In the genomic region with DNA sequence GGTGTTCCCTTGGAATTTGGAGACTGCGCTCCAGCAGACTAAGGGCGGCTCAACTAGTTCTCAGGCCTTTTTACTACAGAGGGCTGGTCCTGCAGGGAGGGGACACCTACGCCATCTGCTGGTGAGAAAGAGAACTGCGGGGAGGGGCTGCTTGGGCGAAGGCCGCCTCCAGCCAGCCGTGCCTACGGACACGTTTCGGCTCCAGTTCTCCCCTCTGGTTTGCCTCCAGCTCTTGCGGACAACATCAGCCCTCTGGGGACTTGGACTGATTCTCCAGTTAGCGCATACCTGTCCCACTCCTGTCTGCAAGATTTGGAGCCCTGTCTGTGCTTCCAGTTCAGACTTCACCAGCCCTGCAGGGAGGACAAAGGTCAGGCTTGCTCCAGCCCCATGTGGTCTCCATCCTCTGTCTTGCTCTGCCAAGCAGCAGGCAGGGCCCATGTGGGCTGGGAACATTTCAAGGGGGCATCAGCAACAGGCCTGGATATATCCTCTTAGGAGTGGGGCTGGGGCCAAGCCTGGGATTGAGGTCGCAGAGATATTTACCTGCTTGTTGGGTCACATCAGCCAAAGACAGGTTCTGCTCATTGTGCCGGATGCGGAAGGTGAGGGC, we compare ENCODE assay signal across 9 cellular contexts. TPM values are rescaled to one million over a fixed set of nuclear protein-coding genes. Genes with fewer than 3 reads are reported as not detected.
DNase-seq lines count a peak whose midpoint lies in the region; ATAC-seq and TF ChIP-seq lines count a peak whose summit lies in the region.
"Had no signal": no experiment of that assay in that cellular context is flagged by ENCODE, and none has a peak within 500 bp of the region (broad histone marks: within the 10 kb centered on the region; RNA-seq: fewer than 3 reads in every experiment).

No MANE protein-coding gene starts in this region.

- CTCF ChIA-PET in CD4-positive, alpha-beta T cell (lab: Charles Lee), result interaction anchor here (0.9 to 1.4 kb wide), 5 partner anchors 19 to 144 kb away, joined by 3 to 5 read pairs (median 3); partner anchors contain the start of genes ANKZF1, ATG9A and DNAJB2

- no peaks in the 10 kb centered on the region for H3K79me2 ChIP-seq in Karpas-422 (ENCODE audit: low read length)

- H3K27me3 Mint-ChIP-seq in CD4-positive, alpha-beta T cell, result peaks cover 38% of the 10 kb centered on the region

- TF ChIP-seq CTCF in CD4-positive, alpha-beta T cell (IDR thresholded peaks at IDR 0.05), result peak; percentile 100
- TF ChIP-seq CTCF in GM20000 (IDR thresholded peaks at IDR 0.05; ENCODE audit: extremely low read depth, missing control alignments), result peak; percentile 94
- peak; percentile 99 for TF ChIP-seq CTCF in fibroblast of the aortic adventitia (IDR thresholded peaks at IDR 0.05; ENCODE audit: insufficient read depth, low read length)

- intact Hi-C loops in CD4-positive, alpha-beta T cell (cut with DNase I, micrococcal nuclease), result loop anchor here (1.0 to 10.0 kb wide), 8 partner anchors 22 to 246 kb away; partner anchors contain the start of genes NHEJ1 (in 2 of the 2), CHPF (in 1 of the 2), CNPPD1 (in 1 of the 2) and DNPEP (in 1 of the 2)

- H3K27ac ChIP-seq in CD4-positive, alpha-beta T cell (ENCODE audit: low read depth, low read length), result no peak overlapping the region
- H3K27ac ChIP-seq in Karpas-422 (ENCODE audit: low read length), result no peak overlapping the region
- H3K27ac ChIP-seq in substantia nigra (ENCODE audit: low read depth, low read length, poor library complexity, severe bottlenecking), result no peak overlapping the region

- H3K27me3 ChIP-seq in CD4-positive, alpha-beta T cell (ENCODE audit: control insufficient read depth, insufficient read depth, low read length), result peaks cover 7% of the 10 kb centered on the region
- H3K27me3 ChIP-seq in Karpas-422 (ENCODE audit: low read length) (0 out of 2 replicates have a peak, but pooled peaks cover 4% of the 10 kb centered on the region), neuron (ENCODE audit: insufficient read depth, low read length) (peaks cover 17% of the 10 kb centered on the region)

- H3K9me3 Mint-ChIP-seq in CD4-positive, alpha-beta T cell, result no peaks in the 10 kb centered on the region
- H3K9me3 Mint-ChIP-seq: IgD-negative memory B cell had no signal

- H3K4me2 ChIP-seq in Karpas-422 (ENCODE audit: low read depth, low read length, poor library complexity, severe bottlenecking), result no peak overlapping the region

- peak overlapping the region; percentile 36 for H3K9ac ChIP-seq in Karpas-422 (ENCODE audit: low read length)

- ATAC-seq in CD4-positive, alpha-beta T cell (ENCODE audit: poor library complexity), result peak; percentile 58

- H3K4me1 Mint-ChIP-seq in CD4-positive, alpha-beta T cell (ENCODE audit: low read depth), result peaks cover 32% of the 10 kb centered on the region

- H3K4me1 ChIP-seq in Karpas-422 (ENCODE audit: low read length), result peaks cover 16% of the 10 kb centered on the region
- peaks cover 37% of the 10 kb centered on the region for H3K4me1 ChIP-seq in neuron (ENCODE audit: insufficient read depth, low read length)

- POLR2A ChIA-PET in CD4-positive, alpha-beta T cell (lab: Charles Lee), result interaction anchor here (1.0 to 1.4 kb wide), 3 partner anchors 20 to 139 kb away, joined by 3 to 5 read pairs (median 3); partner anchors contain the start of genes CNPPD1 and DNAJB2

- H3K36me3 Mint-ChIP-seq in CD4-positive, alpha-beta T cell (ENCODE audit: low read depth), result no peaks in the 10 kb centered on the region
- H3K36me3 Mint-ChIP-seq: IgD-negative memory B cell had no signal

- H3K4me3 ChIP-seq in Karpas-422 (ENCODE audit: low read length), result no peak overlapping the region
- no peak overlapping the region for H3K4me3 ChIP-seq in fibroblast of the aortic adventitia (ENCODE audit: low read depth, low read length)
- H3K4me3 ChIP-seq in neuron (ENCODE audit: low read length), result no peak overlapping the region

- H4K20me1 ChIP-seq in Karpas-422 (ENCODE audit: insufficient read depth, low read depth, low read length), result no peaks in the 10 kb centered on the region

- H2AFZ ChIP-seq in Karpas-422 (ENCODE audit: low read length) (peak overlapping the region; percentile 60; the same call in 1 of the 2 replicates), neuron (ENCODE audit: low read depth, low read length) (peak overlapping the region; percentile 7)

- H3K27ac Mint-ChIP-seq in CD4-positive, alpha-beta T cell, result no peak overlapping the region

- peak overlapping the region; percentile 25 for H3K4me3 Mint-ChIP-seq in CD4-positive, alpha-beta T cell
- H3K4me3 Mint-ChIP-seq: IgD-negative memory B cell had no signal

- no peaks in the 10 kb centered on the region for H3K9me3 ChIP-seq in CD4-positive, alpha-beta T cell (ENCODE audit: control insufficient read depth, low read length)
- no peaks in the 10 kb centered on the region for H3K9me3 ChIP-seq in Karpas-422 (ENCODE audit: low read length)
- H3K9me3 ChIP-seq in neuron (ENCODE audit: low read length), result no peaks in the 10 kb centered on the region

- DNase-seq in CD4-positive, alpha-beta T cell, result peak; percentile 78 to 90 (median 85)
- DNase-seq in GM20000 (ENCODE audit: low spot score), result peak; percentile 94
- DNase-seq in Karpas-422, result peak; percentile 94
- peak; percentile 71 for DNase-seq in RPMI8226
- peak; percentile 75 for DNase-seq in activated T-helper 1 cell treated with Interleukin-2 at 50 U/mL for 16 hours (ENCODE audit: low read depth)
- peak; percentile 83 for DNase-seq in fibroblast of the aortic adventitia (ENCODE audit: low read depth)
- DNase-seq in substantia nigra (lab: John Stamatoyannopoulos, UW), result peak in 45 of 49 donors; percentile 39 to 93 (median 76)

- H3K36me3 ChIP-seq in Karpas-422 (ENCODE audit: insufficient read depth, low read length) (no peaks in the 10 kb centered on the region), neuron (ENCODE audit: insufficient read depth, low read length) (no peaks in the 10 kb centered on the region)

- no peaks in the 10 kb centered on the region for H3K9me2 ChIP-seq in Karpas-422 (replicated peaks; ENCODE audit: insufficient read depth, low read length)

RNA-seq across cellular contexts. Expression of gene PTPRN, which starts 10.3 kb away (rescaled TPM):
- not detected for total RNA-seq in CD4-positive, alpha-beta T cell
- total RNA-seq in Karpas-422 (2014; rRNA removed; shearing (Covaris generic); ENCODE audit: low replicate concordance), result not detected in 2 replicates
- 0.36 and 1.8 TPM in 2 replicates for total RNA-seq in fibroblast of the aortic adventitia (ENCODE audit: low replicate concordance)

RNA-seq across cellular contexts. Expression of gene DNAJB2, which starts 19.7 kb away (rescaled TPM):
- total RNA-seq in CD4-positive, alpha-beta T cell, result 100 to 1,000 TPM; 151 to 161 TPM
- 30.9 and 55.8 TPM in 2 replicates for total RNA-seq in Karpas-422 (2014; rRNA removed; shearing (Covaris generic); ENCODE audit: low replicate concordance)
- total RNA-seq in fibroblast of the aortic adventitia (ENCODE audit: low replicate concordance), result 28.0 and 41.7 TPM in 2 replicates

RNA-seq across cellular contexts. Expression of gene RESP18, which starts 33.7 kb away (rescaled TPM):
- total RNA-seq in CD4-positive, alpha-beta T cell, result not detected
- total RNA-seq in Karpas-422 (2014; rRNA removed; shearing (Covaris generic); ENCODE audit: low replicate concordance), result not detected in 2 replicates
- total RNA-seq in fibroblast of the aortic adventitia (ENCODE audit: low replicate concordance), result not detected in 2 replicates

RNA-seq across cellular contexts. Expression of gene TUBA4A, which starts 45.1 kb away (rescaled TPM):
- 100 to 1,000 TPM; 183 to 185 TPM for total RNA-seq in CD4-positive, alpha-beta T cell
- total RNA-seq in Karpas-422 (2014; rRNA removed; shearing (Covaris generic); ENCODE audit: low replicate concordance), result 32.6 and 61.8 TPM in 2 replicates
- 9.7 and 25.6 TPM in 2 replicates for total RNA-seq in fibroblast of the aortic adventitia (ENCODE audit: low replicate concordance)

RNA-seq across cellular contexts. Expression of gene TUBA4B, which starts 45.8 kb away (rescaled TPM):
- total RNA-seq in CD4-positive, alpha-beta T cell, result not detected
- total RNA-seq in Karpas-422 (2014; rRNA removed; shearing (Covaris generic); ENCODE audit: low replicate concordance), result not detected in 2 replicates
- total RNA-seq in fibroblast of the aortic adventitia (ENCODE audit: low replicate concordance), result not detected in 2 replicates
